ENCODE assay signal across 8 cellular contexts in the genomic region with DNA sequence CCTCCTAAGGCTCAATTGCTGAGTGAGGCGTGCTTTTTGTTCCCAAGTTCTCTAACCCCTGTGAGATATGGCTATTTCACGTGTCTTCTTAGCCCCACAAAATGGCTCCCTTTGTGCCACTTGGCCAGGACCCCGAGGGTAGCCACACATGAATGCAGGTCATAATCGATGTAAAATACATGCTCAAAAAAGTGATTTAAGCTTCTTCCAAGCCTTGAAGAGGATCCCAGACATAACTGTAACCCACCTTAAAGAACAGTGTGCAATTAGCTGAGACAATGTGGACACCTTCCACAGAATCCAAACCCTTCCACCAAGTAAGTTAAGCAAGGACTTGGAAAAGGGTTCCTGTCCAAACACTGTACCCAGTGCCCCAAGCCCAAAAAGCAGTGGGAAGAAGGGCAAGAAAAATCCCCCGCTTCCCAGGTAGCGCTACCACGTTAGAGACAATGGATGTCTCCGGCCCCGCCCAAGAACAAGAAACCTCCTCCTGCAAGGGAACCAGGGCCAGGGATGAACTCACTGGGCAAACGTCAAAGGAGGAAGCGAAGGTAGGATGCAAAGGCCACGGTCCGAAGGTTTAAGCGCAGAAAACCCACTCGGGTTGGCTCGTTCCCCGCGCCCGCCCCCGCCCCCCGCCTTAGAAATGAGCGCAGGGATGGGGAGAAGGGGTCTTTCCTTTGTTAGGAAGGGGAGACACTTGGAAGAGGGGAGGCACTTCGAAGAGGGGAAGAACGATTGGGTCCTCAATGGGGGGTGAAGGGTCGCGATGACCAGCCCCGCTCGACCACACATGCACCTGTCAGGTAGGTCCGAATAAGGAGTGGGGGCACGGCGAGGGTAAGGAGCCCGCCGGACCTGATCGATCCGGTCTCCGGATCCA. TPM values are rescaled to one million over a fixed set of nuclear protein-coding genes. Genes with fewer than 3 reads are reported as not detected.
A peak's percentile ranks its signal among the peaks of the same experiment; 100 is the strongest.
DNase-seq lines count a peak whose midpoint lies in the region; ATAC-seq and TF ChIP-seq lines count a peak whose summit lies in the region.

No MANE protein-coding gene starts in this region.

- H4K91ac ChIP-seq in H9 (ENCODE audit: insufficient read length, low read depth, low read length) = no peak overlapping the region

- ATAC-seq in CD8-positive, alpha-beta T cell = no peak
- ATAC-seq in gastroesophageal sphincter (no peak), GM19035 (IDR thresholded peaks at IDR 0.05; ENCODE audit: unreplicated experiment) (no peak)

- peaks cover 3% of the 10 kb centered on the region for H3K36me3 ChIP-seq in CD8-positive, alpha-beta T cell (ENCODE audit: insufficient read depth, low read length)
- peaks cover 0 to 3% of the 10 kb centered on the region in 2 donors for H3K36me3 ChIP-seq in gastroesophageal sphincter
- no peaks in the 10 kb centered on the region for H3K36me3 ChIP-seq in rectal smooth muscle tissue (ENCODE audit: control insufficient read depth, insufficient read depth, low read length)

- no peak for TF ChIP-seq EP300 in gastroesophageal sphincter (IDR thresholded peaks at IDR 0.05)

- H3K4ac ChIP-seq in H9 (ENCODE audit: low read depth, low read length) = no peak overlapping the region; the same call in 1 of the 2 replicates

- no peak overlapping the region for H4K8ac ChIP-seq in H9 (replicated peaks; ENCODE audit: insufficient read length, low read depth, low read length)

- H3K27me3 ChIP-seq in CD8-positive, alpha-beta T cell (ENCODE audit: insufficient read depth, low read length) = no peaks in the 10 kb centered on the region
- no peaks in the 10 kb centered on the region for H3K27me3 ChIP-seq in H9 (ENCODE audit: insufficient read depth, low read length)
- H3K27me3 ChIP-seq in gastroesophageal sphincter = no peaks in the 10 kb centered on the region
- H3K27me3 ChIP-seq in rectal smooth muscle tissue (ENCODE audit: control insufficient read depth, insufficient read depth, low read length) = no peaks in the 10 kb centered on the region

- H3K9me3 Mint-ChIP-seq in CD8-positive, alpha-beta T cell = no peaks in the 10 kb centered on the region
- H3K9me3 Mint-ChIP-seq in H9 = peaks cover 0 to 8% of the 10 kb centered on the region in 2 experiments; a peak in 2 of 5 replicates

- peaks cover 36% of the 10 kb centered on the region for H3K79me2 ChIP-seq in H9 (ENCODE audit: insufficient read depth, low read length)

- WGBS in H9 (ENCODE audit: extremely low coverage, insufficient read length, low lambda C conversion rate) = no CpG with 5 or more reads among the region's 36 CpGs
- WGBS in gastroesophageal sphincter (ENCODE audit: low coverage in 1 of 2), 2 donors = 14 to 23% methylated on average over 7 to 8 of the region's 36 CpGs

- H2BK20ac ChIP-seq in H9 (ENCODE audit: low read depth, low read length, poor library complexity, severe bottlenecking) = no peak overlapping the region

- peaks cover 8% of the 10 kb centered on the region for H3K23me2 ChIP-seq in H9 (ENCODE audit: insufficient read length, low read depth, low read length, poor library complexity, severe bottlenecking)

- H2AFZ ChIP-seq in H9 (ENCODE audit: low read length) = no peak overlapping the region

- no peak overlapping the region for H3K56ac ChIP-seq in H9 (ENCODE audit: insufficient read length, low read depth, low read length)

- no peak overlapping the region for H3K23ac ChIP-seq in H9 (ENCODE audit: insufficient read length, low read depth, low read length)

- peaks cover 23% of the 10 kb centered on the region for H3K4me1 ChIP-seq in CD8-positive, alpha-beta T cell (ENCODE audit: insufficient read depth, low read length)
- no peaks in the 10 kb centered on the region; the same call in 1 of the 2 replicates for H3K4me1 ChIP-seq in H9 (ENCODE audit: insufficient read depth, low read length)
- H3K4me1 ChIP-seq in gastroesophageal sphincter = peaks cover 0 to 22% (median 6%) of the 10 kb centered on the region in 3 donors
- H3K4me1 ChIP-seq in rectal smooth muscle tissue (ENCODE audit: control insufficient read depth, insufficient read depth, low read length) = peaks cover 2% of the 10 kb centered on the region

- H3K79me1 ChIP-seq in H9 (ENCODE audit: insufficient read depth, low read depth, low read length, poor library complexity, severe bottlenecking) = no peaks in the 10 kb centered on the region

- POLR2A ChIA-PET in CD8-positive, alpha-beta T cell (lab: Charles Lee) = interaction anchor here (0.6 to 1.1 kb wide), 5 partner anchors 23 to 216 kb away, joined by 3 to 5 read pairs (median 4); a partner anchor contains a TSS

- H3K27me3 Mint-ChIP-seq in CD8-positive, alpha-beta T cell (ENCODE audit: low read depth) = no peaks in the 10 kb centered on the region
- peaks cover 2% of the 10 kb centered on the region; the same call in 1 of the 2 replicates for H3K27me3 Mint-ChIP-seq in H9 (ENCODE audit: low read depth)

- H3K4me3 ChIP-seq in CD8-positive, alpha-beta T cell (ENCODE audit: low read depth, low read length) = peak overlapping the region; percentile 94
- peak overlapping the region; percentile 41 to 93 for H3K4me3 ChIP-seq in gastroesophageal sphincter
- H3K4me3 ChIP-seq in rectal smooth muscle tissue (ENCODE audit: low read length) = peak overlapping the region; percentile 92

- peak overlapping the region; percentile 10; the same call in 1 of the 2 replicates for H3K14ac ChIP-seq in H9 (ENCODE audit: insufficient read depth, low read length)

- peaks cover 14% of the 10 kb centered on the region for H3K36me3 Mint-ChIP-seq in CD8-positive, alpha-beta T cell
- H3K36me3 Mint-ChIP-seq in H9 (ENCODE audit: insufficient read depth in 1 of 3, low read depth in 3 of 3) = peaks cover 21 to 37% (median 23%) of the 10 kb centered on the region in 3 experiments

- peaks cover 31% of the 10 kb centered on the region for H3K4me1 Mint-ChIP-seq in CD8-positive, alpha-beta T cell (ENCODE audit: low read depth)
- H3K4me1 Mint-ChIP-seq in H9 = peaks cover 27 to 45% of the 10 kb centered on the region in 2 experiments

- intact Hi-C loops in CD8-positive, alpha-beta T cell (cut with DNase I, micrococcal nuclease) = loop anchor here in 1 of 2 experiments (2.0 kb wide), 1 partner anchor 20 kb away; no protein-coding TSS in a partner anchor

- peak overlapping the region; percentile 69 for H3K27ac Mint-ChIP-seq in CD8-positive, alpha-beta T cell
- peak overlapping the region; percentile 81 to 96 (median 94) for H3K27ac Mint-ChIP-seq in H9

- peak in 1 of 7 experiments; percentile 21 for DNase-seq in CD8-positive, alpha-beta T cell
- DNase-seq in H9 (peak; percentile 64), NCI-H446 treated with DMSO at 0.1 percent for 48 hours (lab: John Stamatoyannopoulos, UW) (peak; percentile 23), activated gamma-delta T cell (lab: John Stamatoyannopoulos, UW) (no peak)
- peak; percentile 31 for DNase-seq in activated T-cell treated with anti-CD3 and anti-CD28 coated beads, Interleukin-2, amount 50 U/mL, for 1 hour

- no peak overlapping the region for H2AK5ac ChIP-seq in H9 (ENCODE audit: insufficient read length, low read length)

- peak overlapping the region; percentile 90 for H3K9ac ChIP-seq in H9 (ENCODE audit: extremely low read depth, insufficient read length, low read length)
- peak overlapping the region; percentile 13 for H3K9ac ChIP-seq in rectal smooth muscle tissue (ENCODE audit: low read length)

- no peak overlapping the region for H2BK5ac ChIP-seq in H9 (ENCODE audit: insufficient read length, low read length)

- H2BK12ac ChIP-seq in H9 (ENCODE audit: insufficient read length, low read depth, low read length) = no peak overlapping the region

- H2BK15ac ChIP-seq in H9 (ENCODE audit: low read depth, low read length) = no peak overlapping the region

- H3T11ph ChIP-seq in H9 (ENCODE audit: low read length) = no peak overlapping the region

- H2BK120ac ChIP-seq in H9 (ENCODE audit: low read depth, low read length, poor library complexity, severe bottlenecking) = no peak overlapping the region

- CTCF ChIA-PET in CD8-positive, alpha-beta T cell (lab: Charles Lee) = interaction anchor here (1.0 kb wide), 1 partner anchor 39 kb away, joined by 5 read pairs; no protein-coding TSS in a partner anchor

- H3K4me3 Mint-ChIP-seq in CD8-positive, alpha-beta T cell = peak overlapping the region; percentile 91
- peak overlapping the region; percentile 94 to 99 for H3K4me3 Mint-ChIP-seq in H9

- peak overlapping the region; percentile 27 for H4K5ac ChIP-seq in H9 (ENCODE audit: insufficient read length, low read depth, low read length)

- H3K18ac ChIP-seq in H9 (ENCODE audit: insufficient read length, low read depth, low read length) = peak overlapping the region; percentile 36

- no peak for TF ChIP-seq CTCF in CD8-positive, alpha-beta T cell (IDR thresholded peaks at IDR 0.05)
- TF ChIP-seq CTCF in H9 (conservative IDR thresholded peaks at IDR 0.05) (no peak), gastroesophageal sphincter (IDR thresholded peaks at IDR 0.05) (no peak)

- H4K20me1 ChIP-seq in H9 (ENCODE audit: control insufficient read depth, insufficient read depth, insufficient read length) = no peaks in the 10 kb centered on the region

- no peak for TF ChIP-seq POLR2A in gastroesophageal sphincter (IDR thresholded peaks at IDR 0.05)

- no peaks in the 10 kb centered on the region for H3K9me3 ChIP-seq in CD8-positive, alpha-beta T cell (ENCODE audit: low read length)
- H3K9me3 ChIP-seq in H9 (ENCODE audit: control insufficient read depth, low read depth, low read length) (no peaks in the 10 kb centered on the region), gastroesophageal sphincter (no peaks in the 10 kb centered on the region)

- H3K4me2 ChIP-seq in H9 (ENCODE audit: insufficient read depth, insufficient read length, low read length) = peak overlapping the region; percentile 95

- peak overlapping the region; percentile 81 for H3K27ac ChIP-seq in CD8-positive, alpha-beta T cell (ENCODE audit: low read depth, low read length)
- H3K27ac ChIP-seq in H9 (ENCODE audit: insufficient read length, low read depth, low read length) (no peak overlapping the region), gastroesophageal sphincter (peak overlapping the region in 1 of 4 donors; percentile 82), rectal smooth muscle tissue (ENCODE audit: low read depth, low read length) (no peak overlapping the region)

RNA-seq across cellular contexts. Expression of a gene that starts 1.1 kb away (rescaled TPM):
- total RNA-seq in CD8-positive, alpha-beta T cell = 10 to 100 TPM; 15.1 to 17.3 TPM
- 265 and 275 TPM in 2 replicates for total RNA-seq in H9 (2021)
- total RNA-seq in gastroesophageal sphincter = 10 to 100 TPM in 3 of 4 donors, 1 to 10 TPM in 1; 9.3 to 48.5 (median 25.0) TPM

RNA-seq across cellular contexts. Expression of a gene that starts 21.7 kb away (rescaled TPM):
- total RNA-seq in CD8-positive, alpha-beta T cell = 10 to 100 TPM; 19.3 to 20.4 TPM
- total RNA-seq in H9 (2021) (76.2 and 77.7 TPM in 2 replicates), gastroesophageal sphincter (100 to 1,000 TPM in 2 of 4 donors, 10 to 100 TPM in 2; 74.5 to 121 (median 99.6) TPM)

RNA-seq across cellular contexts. Expression of a gene that starts 29.5 kb away (rescaled TPM):
- total RNA-seq in CD8-positive, alpha-beta T cell = 100 to 1,000 TPM; 192 to 203 TPM
- total RNA-seq in H9 (2021) (813 and 824 TPM in 2 replicates), gastroesophageal sphincter (10 to 100 TPM; 67.7 to 95.2 (median 69.9) TPM)

RNA-seq across cellular contexts. Expression of a gene that starts 43.4 kb away (rescaled TPM):
- total RNA-seq in CD8-positive, alpha-beta T cell = 1 to 10 TPM; 2.0 to 3.0 TPM
- 22.4 and 22.8 TPM in 2 replicates for total RNA-seq in H9 (2021)
- 1 to 10 TPM; 2.4 to 6.1 (median 3.9) TPM for total RNA-seq in gastroesophageal sphincter

RNA-seq across cellular contexts. Expression of a gene that starts 52.3 kb away (rescaled TPM):
- 10 to 100 TPM; 57.4 to 65.3 TPM for total RNA-seq in CD8-positive, alpha-beta T cell
- total RNA-seq in H9 (2021) (136 and 145 TPM in 2 replicates), gastroesophageal sphincter (10 to 100 TPM; 19.6 to 62.3 (median 22.3) TPM)
